Comparison of ENCODE assay signal across 8 cellular contexts in the genomic region with DNA sequence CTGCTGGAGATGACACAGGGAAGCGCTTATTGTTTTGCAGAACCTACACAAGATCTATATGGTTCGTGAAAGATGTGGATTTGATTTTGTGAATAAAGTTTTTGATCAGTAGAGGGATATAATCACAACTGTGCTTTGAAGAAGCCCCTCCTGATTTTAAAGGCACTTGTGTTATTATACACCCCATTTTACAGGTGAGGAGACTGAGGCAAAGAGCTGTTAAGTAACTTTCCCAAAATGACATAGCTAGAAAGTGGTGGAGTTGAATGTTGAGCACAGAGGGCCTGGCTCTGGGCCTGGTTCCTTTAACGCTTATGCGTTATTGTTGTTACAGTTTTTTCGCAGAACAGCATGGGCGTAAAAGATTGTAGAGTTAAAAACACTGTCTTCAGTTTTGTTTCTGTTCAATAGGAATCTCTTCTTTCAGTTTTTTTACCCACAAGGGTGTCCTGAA. TPM values are rescaled to one million over a fixed set of nuclear protein-coding genes. Genes with fewer than 3 reads are reported as not detected.
DNase-seq lines count a peak whose midpoint lies in the region; ATAC-seq and TF ChIP-seq lines count a peak whose summit lies in the region.

No MANE protein-coding gene starts in this region.

- CTCF ChIA-PET in HEK293 (lab: Yijun Ruan, JAX) (no interaction called here), activated B cell treated with CpG ODN at 0.5 μM for 24 hours (lab: Charles Lee) (interaction anchor here (1.3 kb wide), 1 partner anchor 33 kb away, joined by 4 read pairs; no protein-coding TSS in a partner anchor)

- H3K27ac ChIP-seq in HEK293 (ENCODE audit: extremely low read depth, low read depth, low read length): peak overlapping the region; percentile 90
- H3K27ac ChIP-seq in iPS DF 6.9 (ENCODE audit: low read length): no peak overlapping the region

- WGBS in iPS DF 6.9 (ENCODE audit: insufficient coverage, insufficient read length): no CpG with 5 or more reads among the region's 6 CpGs

- no peak for TF ChIP-seq CTCF in HEK293 (tag by site-specific recombination; IDR thresholded peaks at IDR 0.05)
- TF ChIP-seq CTCF in activated B cell treated with CpG ODN at 0.5 μM for 24 hours (IDR thresholded peaks at IDR 0.05): no peak

- no peaks in the 10 kb centered on the region for H3K27me3 Mint-ChIP-seq in activated B cell treated with CpG ODN at 0.5 μM for 24 hours

- H3K4me1 ChIP-seq in HEK293 (ENCODE audit: control insufficient read depth, insufficient read depth, low read length) (peaks cover 4% of the 10 kb centered on the region; the same call in 1 of the 2 replicates), iPS DF 6.9 (ENCODE audit: control insufficient read depth, insufficient read depth, low read length) (no peaks in the 10 kb centered on the region)

- intact Hi-C loops in activated B cell treated with CpG ODN at 0.5 μM for 24 hours (cut with micrococcal nuclease): no loop called here

- H3K4me3 Mint-ChIP-seq in activated B cell treated with CpG ODN at 0.5 μM for 24 hours: peak overlapping the region; percentile 94
- peak overlapping the region; percentile 83 for H3K4me3 Mint-ChIP-seq in stimulated activated effector memory CD8-positive, alpha-beta T cell treated with anti-CD3 and anti-CD28 coated beads, Interleukin-12 subunit alpha, Interleukin-12 subunit beta, amount 100 ng/mL, for 72 hours

- no peaks in the 10 kb centered on the region for H3K27me3 ChIP-seq in iPS DF 6.9 (ENCODE audit: control insufficient read depth, insufficient read depth, low read length)

- peak overlapping the region; percentile 97 for H3K27ac Mint-ChIP-seq in activated B cell treated with CpG ODN at 0.5 μM for 24 hours
- peak overlapping the region; percentile 94 for H3K27ac Mint-ChIP-seq in stimulated activated effector memory CD8-positive, alpha-beta T cell treated with anti-CD3 and anti-CD28 coated beads, Interleukin-12 subunit alpha, Interleukin-12 subunit beta, amount 100 ng/mL, for 72 hours

- H3K4me1 Mint-ChIP-seq in activated B cell treated with CpG ODN at 0.5 μM for 24 hours: peaks cover 31% of the 10 kb centered on the region
- peaks cover 34% of the 10 kb centered on the region for H3K4me1 Mint-ChIP-seq in stimulated activated effector memory CD8-positive, alpha-beta T cell treated with anti-CD3 and anti-CD28 coated beads, Interleukin-12 subunit alpha, Interleukin-12 subunit beta, amount 100 ng/mL, for 72 hours

- H3K36me3 Mint-ChIP-seq in activated B cell treated with CpG ODN at 0.5 μM for 24 hours (ENCODE audit: low read depth): peaks cover 7% of the 10 kb centered on the region
- H3K36me3 Mint-ChIP-seq in stimulated activated effector memory CD8-positive, alpha-beta T cell treated with anti-CD3 and anti-CD28 coated beads, Interleukin-12 subunit alpha, Interleukin-12 subunit beta, amount 100 ng/mL, for 72 hours: peaks cover 5% of the 10 kb centered on the region

- H3K9me3 Mint-ChIP-seq in activated B cell treated with CpG ODN at 0.5 μM for 24 hours: no peaks in the 10 kb centered on the region
- H3K9me3 Mint-ChIP-seq in stimulated activated effector memory CD8-positive, alpha-beta T cell treated with anti-CD3 and anti-CD28 coated beads, Interleukin-12 subunit alpha, Interleukin-12 subunit beta, amount 100 ng/mL, for 72 hours: no peaks in the 10 kb centered on the region

- no peak for ATAC-seq in activated B cell treated with CpG ODN at 0.5 μM for 24 hours (ENCODE audit: low read depth)
- ATAC-seq in stimulated activated effector memory CD8-positive, alpha-beta T cell treated with anti-CD3 and anti-CD28 coated beads, Interleukin-12 subunit alpha, Interleukin-12 subunit beta, amount 100 ng/mL, for 72 hours: no peak
- no peak for ATAC-seq in HG03159 (IDR thresholded peaks at IDR 0.05; ENCODE audit: unreplicated experiment)

- POLR2A ChIA-PET in HEK293 (lab: Yijun Ruan, JAX): interaction anchor here (1.6 kb wide), 1 partner anchor 12 kb away, joined by 3 read pairs; no protein-coding TSS in a partner anchor
- POLR2A ChIA-PET in activated B cell treated with CpG ODN at 0.5 μM for 24 hours (lab: Charles Lee): interaction anchor here (1.4 kb wide), 1 partner anchor 14 kb away, joined by 4 read pairs; no protein-coding TSS in a partner anchor

- H3K9me3 ChIP-seq in HEK293 (ENCODE audit: control insufficient read depth, insufficient read depth, low read depth, low read length): no peaks in the 10 kb centered on the region
- no peaks in the 10 kb centered on the region for H3K9me3 ChIP-seq in iPS DF 6.9 (ENCODE audit: control insufficient read depth, insufficient read depth, low read length)

- peak overlapping the region; percentile 72 for H3K4me3 ChIP-seq in HEK293 (ENCODE audit: low read depth, low read length)
- peak overlapping the region; percentile 62; the same call in 1 of the 2 replicates for H3K4me3 ChIP-seq in iPS DF 6.9 (ENCODE audit: low read length)

- no peak for DNase-seq in activated B cell treated with CpG ODN at 0.5 μM for 24 hours
- DNase-seq in iPS DF 6.9 (ENCODE audit: low read depth, low spot score): no peak
- DNase-seq in stimulated activated effector memory CD8-positive, alpha-beta T cell treated with anti-CD3 and anti-CD28 coated beads, Interleukin-12 subunit alpha, Interleukin-12 subunit beta, amount 100 ng/mL, for 72 hours (ENCODE audit: low spot score in 2 of 2): no peak
- no peak for DNase-seq in NCI-H2107 treated with DMSO at 0.1 percent for 48 hours (lab: John Stamatoyannopoulos, UW; ENCODE audit: unreplicated experiment)
- DNase-seq in cerebellum (ENCODE audit: low spot score): no peak
- no peak for DNase-seq in activated CD8-positive, alpha-beta memory T cell treated with anti-CD3 and anti-CD28 coated beads, Interleukin-2, amount 50 U/mL, for 48 hours

- H3K36me3 ChIP-seq in HEK293 (ENCODE audit: control insufficient read depth in 2 of 2, insufficient read depth in 1 of 2, low read length in 2 of 2) (no peaks in the 10 kb centered on the region), iPS DF 6.9 (ENCODE audit: control insufficient read depth, insufficient read depth, low read length) (no peaks in the 10 kb centered on the region)

TF ChIP-seq in HEK293, 187 proteins besides CTCF, POLR2A, EP300 and RAD21:
- no peak for TF ChIP-seq SETDB1 (IDR thresholded peaks at IDR 0.05; ENCODE audit: insufficient read length, low read length)
- TF ChIP-seq, protein P1, sequence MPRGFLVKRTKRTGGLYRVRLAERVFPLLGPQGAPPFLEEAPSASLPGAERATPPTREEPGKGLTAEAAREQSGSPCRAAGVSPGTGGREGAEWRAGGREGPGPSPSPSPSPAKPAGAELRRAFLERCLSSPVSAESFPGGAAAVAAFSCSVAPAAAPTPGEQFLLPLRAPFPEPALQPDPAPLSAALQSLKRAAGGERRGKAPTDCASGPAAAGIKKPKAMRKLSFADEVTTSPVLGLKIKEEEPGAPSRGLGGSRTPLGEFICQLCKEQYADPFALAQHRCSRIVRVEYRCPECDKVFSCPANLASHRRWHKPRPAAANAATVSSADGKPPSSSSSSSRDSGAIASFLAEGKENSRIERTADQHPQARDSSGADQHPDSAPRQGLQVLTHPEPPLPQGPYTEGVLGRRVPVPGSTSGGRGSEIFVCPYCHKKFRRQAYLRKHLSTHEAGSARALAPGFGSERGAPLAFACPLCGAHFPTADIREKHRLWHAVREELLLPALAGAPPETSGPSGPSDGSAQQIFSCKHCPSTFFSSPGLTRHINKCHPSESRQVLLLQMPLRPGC (tag by site-specific recombination; IDR thresholded peaks at IDR 0.05): no peak
- TF ChIP-seq ZNF660 (tag by site-specific recombination; IDR thresholded peaks at IDR 0.05): 0 out of 2 replicates have a peak, but pooled peaks have one; percentile 3
- TF ChIP-seq ZSCAN30 (tag by site-specific recombination; IDR thresholded peaks at IDR 0.05): 0 out of 2 replicates have a peak, but pooled peaks have one; percentile 9

RNA-seq across cellular contexts. Expression of a gene that starts 1.4 kb away (rescaled TPM):
- total RNA-seq in activated B cell treated with CpG ODN at 0.5 μM for 24 hours (19.7 and 22.5 TPM in 2 replicates), cerebellum (51.5 TPM)
